In the genomic region with DNA sequence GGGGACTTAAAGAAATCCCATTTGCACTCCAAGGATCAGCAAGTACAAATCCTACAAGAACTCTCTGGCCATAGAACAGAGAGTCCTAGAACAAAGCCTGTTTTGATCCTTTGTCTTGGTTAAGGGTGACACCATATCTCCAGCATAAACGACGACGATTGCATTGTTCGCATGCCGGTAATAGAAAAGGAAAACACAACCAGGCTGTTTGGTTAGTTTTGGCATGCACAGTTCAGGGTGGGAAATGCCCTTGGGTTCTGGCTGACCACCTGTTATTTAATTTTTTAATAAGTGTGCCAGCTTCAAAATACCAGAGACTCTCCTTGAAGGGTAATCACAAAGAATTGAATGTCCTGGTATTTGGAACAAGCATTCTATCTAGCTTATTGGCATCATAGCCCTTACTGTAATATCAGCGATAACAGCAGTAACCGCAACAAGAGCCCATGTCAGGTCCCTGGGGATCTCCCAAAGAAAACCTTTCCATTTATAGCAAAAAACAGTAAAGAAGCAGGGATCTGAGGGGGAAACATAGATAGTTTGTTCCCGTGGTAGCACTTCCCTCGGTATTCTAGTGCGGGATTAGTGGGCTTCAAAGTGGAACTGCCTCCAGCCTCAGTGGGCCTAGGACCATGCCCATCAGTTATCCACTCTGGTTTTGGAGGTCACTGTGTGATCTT, we compare ENCODE assay signal across 19 cellular contexts.
DNase-seq lines count a peak whose midpoint lies in the region; ATAC-seq and TF ChIP-seq lines count a peak whose summit lies in the region.
"Had no signal": no experiment of that assay in that cellular context is flagged by ENCODE, and none has a peak within 500 bp of the region (broad histone marks: within the 10 kb centered on the region; RNA-seq: fewer than 3 reads in every experiment).

No MANE protein-coding gene starts in this region.

- intact Hi-C loops in mammary epithelial cell (cut with micrococcal nuclease) (no loop called here), breast epithelium (cut with DNase I; ENCODE audit: low total_unique reads) (no loop called here)
- intact Hi-C loops in CD8-positive, alpha-beta T cell (cut with DNase I, micrococcal nuclease), result no loop called here

- H3K9me3 ChIP-seq in mammary epithelial cell (replicated peaks; ENCODE audit: insufficient read depth, low read length) (no peaks in the 10 kb centered on the region), breast epithelium (no peaks in the 10 kb centered on the region), thoracic aorta (no peaks in the 10 kb centered on the region)
- no peaks in the 10 kb centered on the region for H3K9me3 ChIP-seq in CD8-positive, alpha-beta T cell (ENCODE audit: low read length)
- H3K9me3 ChIP-seq: Peyer's patch had no signal

- H3K36me3 Mint-ChIP-seq in CD8-positive, alpha-beta T cell, result no peaks in the 10 kb centered on the region
- H3K36me3 Mint-ChIP-seq: CD4-positive, CD25-positive, alpha-beta regulatory T cell; naive B cell had no signal

- H2AK5ac ChIP-seq in mesendoderm (ENCODE audit: low read length), result no peak overlapping the region

- no peak overlapping the region for H4K8ac ChIP-seq in mesendoderm (ENCODE audit: low read depth, low read length)

- TF ChIP-seq CTCF in mammary epithelial cell (conservative IDR thresholded peaks at IDR 0.05 in 1 of 2, IDR thresholded peaks at IDR 0.05 in 1 of 2; ENCODE audit: extremely low read depth in 1 of 2, insufficient read depth in 1 of 2, low read depth in 1 of 2, low read length in 2 of 2) (no peak), breast epithelium (IDR thresholded peaks at IDR 0.05) (no peak), coronary artery (IDR thresholded peaks at IDR 0.05) (no peak), thoracic aorta (IDR thresholded peaks at IDR 0.05) (no peak)
- TF ChIP-seq CTCF in CD8-positive, alpha-beta T cell (IDR thresholded peaks at IDR 0.05), result no peak

- WGBS in mammary epithelial cell (ENCODE audit: low coverage, missing lambda C conversion rate), result 43% methylated on average over 10 of the region's 10 CpGs
- WGBS in mesendoderm (ENCODE audit: extremely low coverage, insufficient coverage, low lambda C conversion rate), result no CpG with 5 or more reads among the region's 10 CpGs

- peaks cover 8% of the 10 kb centered on the region for H3K4me1 ChIP-seq in mammary epithelial cell (ENCODE audit: insufficient read depth, low read length)
- H3K4me1 ChIP-seq in breast epithelium, result no peaks in the 10 kb centered on the region
- H3K4me1 ChIP-seq in mesendoderm (ENCODE audit: control insufficient read depth, low read depth, low read length), result no peaks in the 10 kb centered on the region
- peaks cover 25 to 60% of the 10 kb centered on the region in 2 donors for H3K4me1 ChIP-seq in thoracic aorta (ENCODE audit: control insufficient read depth in 1 of 2, low read depth in 2 of 2)
- no peaks in the 10 kb centered on the region for H3K4me1 ChIP-seq in CD8-positive, alpha-beta T cell (ENCODE audit: insufficient read depth, low read length)
- H3K4me1 ChIP-seq: Peyer's patch had no signal

- H3K36me3 ChIP-seq in mammary epithelial cell (ENCODE audit: insufficient read depth, low read length) (no peaks in the 10 kb centered on the region), breast epithelium (no peaks in the 10 kb centered on the region), mesendoderm (ENCODE audit: control insufficient read depth, insufficient read depth, low read length) (no peaks in the 10 kb centered on the region), thoracic aorta (no peaks in the 10 kb centered on the region)
- no peaks in the 10 kb centered on the region for H3K36me3 ChIP-seq in CD8-positive, alpha-beta T cell (ENCODE audit: insufficient read depth, low read length)
- H3K36me3 ChIP-seq: Peyer's patch had no signal

- CTCF ChIA-PET in mammary epithelial cell (lab: Charles Lee; ENCODE audit: low non-redundant PET), result interaction anchor here (0.7 kb wide), 1 partner anchor 674 kb away, joined by 3 read pairs; no protein-coding TSS in a partner anchor
- CTCF ChIA-PET in CD8-positive, alpha-beta T cell (lab: Charles Lee), result interaction anchor here (0.7 kb wide), 1 partner anchor 13 kb away, joined by 3 read pairs; no protein-coding TSS in a partner anchor

- no peak for TF ChIP-seq POLR2A in breast epithelium (IDR thresholded peaks at IDR 0.05)

- H4K5ac ChIP-seq in mesendoderm (ENCODE audit: low read length), result no peak overlapping the region

- H3K4me3 ChIP-seq in mammary epithelial cell (replicated peaks in 1 of 3; ENCODE audit: insufficient read depth in 1 of 3, low read depth in 2 of 3, low read length in 3 of 3) (no peak overlapping the region), breast epithelium (no peak overlapping the region), coronary artery (no peak overlapping the region), mesendoderm (ENCODE audit: low read length) (no peak overlapping the region), thoracic aorta (no peak overlapping the region)
- no peak overlapping the region for H3K4me3 ChIP-seq in CD8-positive, alpha-beta T cell (ENCODE audit: low read depth, low read length)
- H3K4me3 ChIP-seq: Peyer's patch had no signal

- H2AFZ ChIP-seq in mammary epithelial cell (ENCODE audit: low read depth, low read length), result peak overlapping the region; percentile 17

- H2BK15ac ChIP-seq in mesendoderm (replicated peaks; ENCODE audit: low read depth), result no peak overlapping the region

- H2BK5ac ChIP-seq in mesendoderm (ENCODE audit: low read length), result no peak overlapping the region

- DNase-seq in mammary epithelial cell (no peak), breast epithelium (ENCODE audit: low spot score in 2 of 2) (no peak), coronary artery (ENCODE audit: low spot score) (peak; percentile 40), mesendoderm (no peak), thoracic aorta (ENCODE audit: low spot score) (no peak), NCI-H1417 (lab: John Stamatoyannopoulos, UW) (no peak)
- no peak for DNase-seq in CD8-positive, alpha-beta T cell
- DNase-seq: 8988T; activated CD4-positive, alpha-beta T cell treated with anti-CD3 and anti-CD28 coated beads, Interleukin-2, amount 50 U/mL, for 1 hour; amygdala; CD4-positive, CD25-positive, alpha-beta regulatory T cell; DMS53; endodermal cell; naive B cell; NCI-H1436 treated with DMSO at 0.1 percent for 48 hours; NCI-H2171 treated with DMSO at 0.1 percent for 48 hours; Peyer's patch; posterior cingulate gyrus had no signal

- H3K79me2 ChIP-seq in mammary epithelial cell (ENCODE audit: insufficient read depth, low read length), result no peaks in the 10 kb centered on the region
- H3K79me2 ChIP-seq in mesendoderm (ENCODE audit: control insufficient read depth, insufficient read depth, low read length), result no peaks in the 10 kb centered on the region

- H3K4me1 Mint-ChIP-seq in CD8-positive, alpha-beta T cell (ENCODE audit: low read depth), result no peaks in the 10 kb centered on the region
- H3K4me1 Mint-ChIP-seq: CD4-positive, CD25-positive, alpha-beta regulatory T cell had no signal

- no peaks in the 10 kb centered on the region for H4K20me1 ChIP-seq in mammary epithelial cell (ENCODE audit: insufficient read depth, low read length)

- H3K4me2 ChIP-seq in mammary epithelial cell (ENCODE audit: insufficient read depth, low read depth, low read length) (no peak overlapping the region), mesendoderm (ENCODE audit: low read length) (no peak overlapping the region)

- POLR2A ChIA-PET in CD8-positive, alpha-beta T cell (lab: Charles Lee), result no interaction called here

- no peak overlapping the region for H3K23ac ChIP-seq in mesendoderm (ENCODE audit: low read length)

- H3K27me3 ChIP-seq in mammary epithelial cell (ENCODE audit: insufficient read depth, low read length) (no peaks in the 10 kb centered on the region), breast epithelium (no peaks in the 10 kb centered on the region), mesendoderm (ENCODE audit: insufficient read depth, low read length, poor library complexity) (no peaks in the 10 kb centered on the region), thoracic aorta (replicated peaks; ENCODE audit: insufficient read depth) (no peaks in the 10 kb centered on the region)
- H3K27me3 ChIP-seq in CD8-positive, alpha-beta T cell (ENCODE audit: insufficient read depth, low read length), result no peaks in the 10 kb centered on the region
- H3K27me3 ChIP-seq: Peyer's patch had no signal

- no peaks in the 10 kb centered on the region for H3K79me1 ChIP-seq in mesendoderm (ENCODE audit: low read length)

- peak overlapping the region; percentile 56 for H2BK120ac ChIP-seq in mesendoderm (ENCODE audit: low read depth, low read length)

- H3K27ac Mint-ChIP-seq in CD8-positive, alpha-beta T cell, result no peak overlapping the region
- H3K27ac Mint-ChIP-seq: CD4-positive, CD25-positive, alpha-beta regulatory T cell; endodermal cell; naive B cell had no signal

- H3K9me3 Mint-ChIP-seq in CD8-positive, alpha-beta T cell, result no peaks in the 10 kb centered on the region
- H3K9me3 Mint-ChIP-seq: CD4-positive, CD25-positive, alpha-beta regulatory T cell; endodermal cell; naive B cell had no signal

- peaks cover 3% of the 10 kb centered on the region for H3K27me3 Mint-ChIP-seq in CD8-positive, alpha-beta T cell (ENCODE audit: low read depth)
- H3K27me3 Mint-ChIP-seq: CD4-positive, CD25-positive, alpha-beta regulatory T cell; naive B cell had no signal

- no peak overlapping the region for H3K27ac ChIP-seq in mammary epithelial cell (ENCODE audit: insufficient read depth, low read depth, low read length)
- peak overlapping the region in 1 of 2 donors; percentile 3 for H3K27ac ChIP-seq in breast epithelium
- H3K27ac ChIP-seq in coronary artery, result peak overlapping the region in 1 of 2 donors; percentile 74
- no peak overlapping the region for H3K27ac ChIP-seq in mesendoderm (ENCODE audit: low read depth, low read length)
- peak overlapping the region; percentile 48 to 63 for H3K27ac ChIP-seq in thoracic aorta
- H3K27ac ChIP-seq in CD8-positive, alpha-beta T cell (ENCODE audit: low read depth, low read length), result no peak overlapping the region

- in situ Hi-C loops in mammary epithelial cell (cut with MboI; ENCODE audit: low sequenced_read_pairs in 2 of 2), result no loop called here

- BruUV-seq in mammary epithelial cell (replicated peaks; lab: Mats Ljungman, UMichigan), result no TSS peak

- no peak overlapping the region for H3K9ac ChIP-seq in mammary epithelial cell (ENCODE audit: insufficient read depth, low read length)
- no peak overlapping the region for H3K9ac ChIP-seq in mesendoderm (ENCODE audit: low read length)

- ATAC-seq in thoracic aorta (ENCODE audit: insufficient number of reproducible peaks, low FRiP score, low read depth) (no peak), GM21528 (IDR thresholded peaks at IDR 0.05; ENCODE audit: low FRiP score, unreplicated experiment) (no peak)
- ATAC-seq in CD8-positive, alpha-beta T cell, result no peak

- H3K4ac ChIP-seq in mesendoderm (ENCODE audit: low read depth, low read length), result no peak overlapping the region

- H3K4me3 Mint-ChIP-seq in CD8-positive, alpha-beta T cell, result no peak overlapping the region
- H3K4me3 Mint-ChIP-seq: CD4-positive, CD25-positive, alpha-beta regulatory T cell; endodermal cell; naive B cell had no signal

- H3K18ac ChIP-seq in mesendoderm (ENCODE audit: low read length), result peak overlapping the region; percentile 72

- dilution Hi-C loops in mammary epithelial cell (cut with HindIII; ENCODE audit: low sequenced_read_pairs), result no loop called here

- no peak overlapping the region for H3K56ac ChIP-seq in mesendoderm (ENCODE audit: low read length)

Comparison
In these comparisons a context has a peak if more than half of its experiments do, and no peak if none do; other contexts are left out.
1. H3K27ac ChIP-seq: peak in thoracic aorta (2 of 2); none in mammary epithelial cell (single experiment), mesendoderm (single experiment) and CD8-positive, alpha-beta T cell (single experiment).